Comparison of ENCODE assay signal across 1 cellular context in the genomic region with DNA sequence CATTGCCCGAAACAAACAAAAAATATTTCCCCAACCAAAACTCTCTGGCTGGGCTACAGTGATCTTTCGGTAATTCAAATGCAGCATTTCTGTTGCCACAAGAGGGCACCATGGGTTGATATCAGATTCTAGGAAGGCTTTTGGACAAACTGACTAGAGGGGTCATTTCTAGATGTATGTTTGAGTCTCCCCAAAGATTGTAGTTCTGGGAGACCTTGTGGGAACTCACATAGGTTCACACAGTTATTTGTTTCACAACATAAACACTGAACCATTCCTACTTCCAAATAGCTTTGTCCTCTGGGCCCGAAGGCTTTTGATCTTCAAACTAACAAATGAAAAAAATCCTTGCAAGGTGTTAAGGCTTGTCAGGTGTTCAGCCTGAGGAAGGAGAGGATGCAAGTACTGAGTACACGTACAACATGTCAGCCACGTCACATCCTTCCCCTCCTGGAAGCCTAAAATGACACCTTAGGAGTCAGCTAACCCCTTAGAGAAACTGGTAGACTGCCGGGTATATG.
TF ChIP-seq lines count a peak whose summit lies in the region.

No MANE protein-coding gene starts in this region.

TF ChIP-seq in endothelial cell of umbilical vein, 7 proteins besides CTCF, POLR2A, EP300 and RAD21 (continued from another document):
- TF ChIP-seq, protein P1, sequence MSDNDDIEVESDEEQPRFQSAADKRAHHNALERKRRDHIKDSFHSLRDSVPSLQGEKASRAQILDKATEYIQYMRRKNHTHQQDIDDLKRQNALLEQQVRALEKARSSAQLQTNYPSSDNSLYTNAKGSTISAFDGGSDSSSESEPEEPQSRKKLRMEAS (IDR thresholded peaks at IDR 0.05; ENCODE audit: insufficient read depth, insufficient read length): no peak
- no peak for TF ChIP-seq MYC (IDR thresholded peaks at IDR 0.05; ENCODE audit: low read depth, low read length)
- no peak for TF ChIP-seq GATA2 (IDR thresholded peaks at IDR 0.05; ENCODE audit: insufficient read depth, insufficient read length, low read depth, low read length)
TF ChIP-seq in endothelial cell of umbilical vein: peak in this region for 0.
